ENCODE assay signal across 1 cellular context in genomic region chr20:58697201-58697866, GRCh38.
TF ChIP-seq lines count a peak whose summit lies in the region.

No MANE protein-coding gene starts in this region.

TF ChIP-seq in IMR-90, 13 proteins besides CTCF, POLR2A, EP300 and RAD21:
- TF ChIP-seq ELK1 (IDR thresholded peaks at IDR 0.05; ENCODE audit: borderline replicate concordance, low read depth, low read length) (no peak), RCOR1 (IDR thresholded peaks at IDR 0.05; ENCODE audit: insufficient replicate concordance, low read length) (no peak), CEBPB (IDR thresholded peaks at IDR 0.05; ENCODE audit: low read depth, low read length) (no peak), MAZ (IDR thresholded peaks at IDR 0.05; ENCODE audit: borderline replicate concordance, low read depth, low read length) (no peak), USF2 (IDR thresholded peaks at IDR 0.05; ENCODE audit: low read depth, low read length) (no peak), FOS (IDR thresholded peaks at IDR 0.05; ENCODE audit: low read depth, low read length) (no peak), MXI1 (IDR thresholded peaks at IDR 0.05; ENCODE audit: borderline replicate concordance, low read depth, low read length) (no peak)
